ENCODE assay signal across 13 cellular contexts in genomic region chr19:3171894-3172679, GRCh38. TPM values are rescaled to one million over a fixed set of nuclear protein-coding genes. Genes with fewer than 3 reads are reported as not detected.
DNase-seq lines count a peak whose midpoint lies in the region; ATAC-seq and TF ChIP-seq lines count a peak whose summit lies in the region.
"Had no signal": no experiment of that assay in that cellular context is flagged by ENCODE, and none has a peak within 500 bp of the region (broad histone marks: within the 10 kb centered on the region; RNA-seq: fewer than 3 reads in every experiment).

No MANE protein-coding gene starts in this region.

- intact Hi-C loops in OCI-LY7 (cut with micrococcal nuclease; ENCODE audit: unreplicated experiment): no loop called here

- peaks cover 27% of the 10 kb centered on the region for H3K4me1 ChIP-seq in OCI-LY7 (ENCODE audit: insufficient read depth, low read length, poor library complexity, severe bottlenecking)

- H3K27me3 Mint-ChIP-seq in activated T-cell treated with anti-CD3 and anti-CD28 coated beads, Interleukin-2, amount 50 U/mL, for 72 hours (ENCODE audit: low read depth): no peaks in the 10 kb centered on the region
- no peaks in the 10 kb centered on the region for H3K27me3 Mint-ChIP-seq in activated T-cell treated with anti-CD3 and anti-CD28 coated beads, Interleukin-2, amount 50 U/mL, for 4 hours (ENCODE audit: low read depth)

- H3K9me3 Mint-ChIP-seq in activated T-cell treated with anti-CD3 and anti-CD28 coated beads, Interleukin-2, amount 50 U/mL, for 72 hours: no peaks in the 10 kb centered on the region
- no peaks in the 10 kb centered on the region for H3K9me3 Mint-ChIP-seq in activated T-cell treated with anti-CD3 and anti-CD28 coated beads, Interleukin-2, amount 50 U/mL, for 4 hours
- H3K9me3 Mint-ChIP-seq: neural crest cell had no signal

- no peaks in the 10 kb centered on the region for H3K9me2 ChIP-seq in OCI-LY7 (ENCODE audit: insufficient read depth, low read length)

- peak; percentile 15 to 26 for ATAC-seq in activated T-cell treated with anti-CD3 and anti-CD28 coated beads, Interleukin-2, amount 50 U/mL, for 72 hours (replicated peaks in 1 of 2)
- ATAC-seq in activated T-cell treated with anti-CD3 and anti-CD28 coated beads, Interleukin-2, amount 50 U/mL, for 4 hours: no peak
- peak; percentile 16 for ATAC-seq in stimulated activated naive CD8-positive, alpha-beta T cell treated with anti-CD3 and anti-CD28 coated beads, Interleukin-15, Interleukin-2, amounts not matched to agents 100 U/mL and 50 U/mL, for 24 hours

- POLR2A ChIA-PET in OCI-LY7 (lab: Charles Lee): no interaction called here

- no peaks in the 10 kb centered on the region for H3K9me3 ChIP-seq in OCI-LY7 (ENCODE audit: low read length)
- H3K9me3 ChIP-seq: transverse colon had no signal

- peak overlapping the region; percentile 20 for H3K27ac ChIP-seq in OCI-LY7 (ENCODE audit: low read depth, low read length, poor library complexity, severe bottlenecking)
- H3K27ac ChIP-seq: transverse colon had no signal

- CTCF ChIA-PET in OCI-LY7 (lab: Charles Lee; ENCODE audit: unreplicated experiment): no interaction called here

- no peak overlapping the region for H3K27ac Mint-ChIP-seq in activated T-cell treated with anti-CD3 and anti-CD28 coated beads, Interleukin-2, amount 50 U/mL, for 72 hours

- H3K36me3 ChIP-seq in OCI-LY7 (ENCODE audit: insufficient read depth, low read length): no peaks in the 10 kb centered on the region
- H3K36me3 ChIP-seq: transverse colon had no signal

- H3K4me3 ChIP-seq in OCI-LY7 (ENCODE audit: low read depth, low read length, poor library complexity, severe bottlenecking): no peak overlapping the region
- H3K4me3 ChIP-seq: transverse colon had no signal

- no peak for TF ChIP-seq CTCF in OCI-LY7 (conservative IDR thresholded peaks at IDR 0.05; ENCODE audit: low read length)

- BruUV-seq in OCI-LY7 (replicated peaks; lab: Mats Ljungman, UMichigan): no TSS peak

- no peak for DNase-seq in activated T-cell treated with anti-CD3 and anti-CD28 coated beads, Interleukin-2, amount 50 U/mL, for 72 hours
- no peak for DNase-seq in activated T-cell treated with anti-CD3 and anti-CD28 coated beads, Interleukin-2, amount 50 U/mL, for 4 hours
- no peak for DNase-seq in OCI-LY7 (ENCODE audit: low spot score)
- peak; percentile 54 for DNase-seq in islet precursor cell
- no peak for DNase-seq in stimulated activated naive CD8-positive, alpha-beta T cell treated with anti-CD3 and anti-CD28 coated beads, Interleukin-15, Interleukin-2, amounts not matched to agents 100 U/mL and 50 U/mL, for 24 hours
- DNase-seq in HuH-7 (ENCODE audit: low spot score): no peak
- no peak for DNase-seq in SHP77 (lab: John Stamatoyannopoulos, UW)
- DNase-seq in DMS153 (lab: John Stamatoyannopoulos, UW): no peak
- DNase-seq: effector CD4-positive, alpha-beta T cell; NCI-H526; transverse colon had no signal

- peaks cover 0 to 2% of the 10 kb centered on the region in 2 donors for H3K36me3 Mint-ChIP-seq in activated T-cell treated with anti-CD3 and anti-CD28 coated beads, Interleukin-2, amount 50 U/mL, for 72 hours (ENCODE audit: insufficient read depth in 2 of 2)
- H3K36me3 Mint-ChIP-seq in activated T-cell treated with anti-CD3 and anti-CD28 coated beads, Interleukin-2, amount 50 U/mL, for 4 hours (ENCODE audit: insufficient read depth): no peaks in the 10 kb centered on the region

- H2AFZ ChIP-seq in OCI-LY7 (ENCODE audit: low read length): no peak overlapping the region

- peaks cover 18% of the 10 kb centered on the region for H3K4me1 Mint-ChIP-seq in activated T-cell treated with anti-CD3 and anti-CD28 coated beads, Interleukin-2, amount 50 U/mL, for 72 hours (ENCODE audit: low read depth)
- peaks cover 28% of the 10 kb centered on the region for H3K4me1 Mint-ChIP-seq in activated T-cell treated with anti-CD3 and anti-CD28 coated beads, Interleukin-2, amount 50 U/mL, for 4 hours (ENCODE audit: low read depth)
- H3K4me1 Mint-ChIP-seq: neural crest cell had no signal

- no peak overlapping the region for H3K4me2 ChIP-seq in OCI-LY7 (ENCODE audit: low read length)

- H3K79me2 ChIP-seq in OCI-LY7 (ENCODE audit: insufficient read depth, low read depth, low read length): no peaks in the 10 kb centered on the region

- no peaks in the 10 kb centered on the region for H4K20me1 ChIP-seq in OCI-LY7 (ENCODE audit: insufficient read depth, low read length)

- H3K4me3 Mint-ChIP-seq in activated T-cell treated with anti-CD3 and anti-CD28 coated beads, Interleukin-2, amount 50 U/mL, for 72 hours: no peak overlapping the region
- no peak overlapping the region for H3K4me3 Mint-ChIP-seq in activated T-cell treated with anti-CD3 and anti-CD28 coated beads, Interleukin-2, amount 50 U/mL, for 4 hours
- H3K4me3 Mint-ChIP-seq: neural crest cell had no signal

RNA-seq across cellular contexts. Expression of gene S1PR4, which starts 6.5 kb away (rescaled TPM):
- 10 to 100 TPM; 41.1 to 43.4 TPM for total RNA-seq in activated T-cell treated with anti-CD3 and anti-CD28 coated beads, Interleukin-2, amount 50 U/mL, for 72 hours
- 10 to 100 TPM; 19.4 to 24.5 (median 23.8) TPM for total RNA-seq in activated T-cell treated with anti-CD3 and anti-CD28 coated beads, Interleukin-2, amount 50 U/mL, for 4 hours
- total RNA-seq in OCI-LY7 (2014; rRNA removed; shearing (Covaris generic)): 25.9 and 34.1 TPM in 2 replicates
- total RNA-seq in OCI-LY7 (2022): 25.8 and 26.5 TPM in 2 replicates
- total RNA-seq: neural crest cell had no signal

RNA-seq across cellular contexts. Expression of gene NCLN, which starts 13.6 kb away (rescaled TPM):
- 10 to 100 TPM; 35.0 to 38.7 TPM for total RNA-seq in activated T-cell treated with anti-CD3 and anti-CD28 coated beads, Interleukin-2, amount 50 U/mL, for 72 hours
- 100 to 1,000 TPM; 169 to 200 (median 177) TPM for total RNA-seq in activated T-cell treated with anti-CD3 and anti-CD28 coated beads, Interleukin-2, amount 50 U/mL, for 4 hours
- total RNA-seq in OCI-LY7 (2014; rRNA removed; shearing (Covaris generic)): 33.2 and 49.2 TPM in 2 replicates
- total RNA-seq in OCI-LY7 (2022): 52.7 and 61.9 TPM in 2 replicates

RNA-seq across cellular contexts. Expression of gene GNA15, which starts 36.3 kb away (rescaled TPM):
- 10 to 100 TPM; 32.8 to 66.5 TPM for total RNA-seq in activated T-cell treated with anti-CD3 and anti-CD28 coated beads, Interleukin-2, amount 50 U/mL, for 72 hours
- 10 to 100 TPM in 2 of 3 donors, 1 to 10 TPM in 1; 8.8 to 19.9 (median 11.3) TPM for total RNA-seq in activated T-cell treated with anti-CD3 and anti-CD28 coated beads, Interleukin-2, amount 50 U/mL, for 4 hours
- not detected in 2 replicates for total RNA-seq in OCI-LY7 (2014; rRNA removed; shearing (Covaris generic))
- total RNA-seq in OCI-LY7 (2022): not detected in 2 replicates
- total RNA-seq: neural crest cell had no signal

RNA-seq across cellular contexts. Expression of gene CELF5, which starts 52.4 kb away (rescaled TPM):
- under 1 TPM; 0.17 to 0.42 TPM for total RNA-seq in activated T-cell treated with anti-CD3 and anti-CD28 coated beads, Interleukin-2, amount 50 U/mL, for 72 hours
- under 1 TPM in 2 of 3 donors, not detected in 1; 0.05 to 0.38 TPM for total RNA-seq in activated T-cell treated with anti-CD3 and anti-CD28 coated beads, Interleukin-2, amount 50 U/mL, for 4 hours
- 0.13 TPM in 1 of 2 replicates, not detected in the other for total RNA-seq in OCI-LY7 (2014; rRNA removed; shearing (Covaris generic))
- total RNA-seq in OCI-LY7 (2022): not detected in 2 replicates
- total RNA-seq: aorta had no signal

Comparison
In these comparisons a context has a peak if more than half of its experiments do, and no peak if none do; other contexts are left out.
1. ATAC-seq: peak in activated T-cell treated with anti-CD3 and anti-CD28 coated beads, Interleukin-2, amount 50 U/mL, for 72 hours (2 of 2) and stimulated activated naive CD8-positive, alpha-beta T cell treated with anti-CD3 and anti-CD28 coated beads, Interleukin-15, Interleukin-2, amounts not matched to agents 100 U/mL and 50 U/mL, for 24 hours (single experiment); none in activated T-cell treated with anti-CD3 and anti-CD28 coated beads, Interleukin-2, amount 50 U/mL, for 4 hours (0 of 2).
2. RNA of gene GNA15, which starts 36.3 kb away (total RNA-seq): 32.8 to 66.5 TPM in activated T-cell treated with anti-CD3 and anti-CD28 coated beads, Interleukin-2, amount 50 U/mL, for 72 hours and 8.8 to 19.9 TPM in activated T-cell treated with anti-CD3 and anti-CD28 coated beads, Interleukin-2, amount 50 U/mL, for 4 hours; not detected in OCI-LY7; every median in the first group is over 4 times any median in the second.